In genomic region chr3:53350652-53351051, GRCh38 we compare ENCODE assay signal across 9 cellular contexts. TPM values are rescaled to one million over a fixed set of nuclear protein-coding genes. Genes with fewer than 3 reads are reported as not detected.
A peak's percentile ranks its signal among the peaks of the same experiment; 100 is the strongest.
DNase-seq lines count a peak whose midpoint lies in the region; ATAC-seq and TF ChIP-seq lines count a peak whose summit lies in the region.
"Had no signal": no experiment of that assay in that cellular context is flagged by ENCODE, and none has a peak within 500 bp of the region (broad histone marks: within the 10 kb centered on the region; RNA-seq: fewer than 3 reads in every experiment).

No MANE protein-coding gene starts in this region.

- POLR2A ChIA-PET in PC-3 (lab: Charles Lee; ENCODE audit: unreplicated experiment) = interaction anchor here (0.8 kb wide), 1 partner anchor 10 kb away, joined by 31 read pairs; no protein-coding TSS in a partner anchor

- no peak overlapping the region for H3K27ac Mint-ChIP-seq in activated T-helper 2 cell treated with anti-CD3 and anti-CD28 coated beads, Interferon-gamma antibody, Interleukin-2, Interleukin-4, amounts not matched to agents 10 μg/mL and 5 μg/mL and 100 μg/mL, durations not matched to agents 14 hours and 24 hours and 36 hours

- 0 out of 2 replicates have a peak overlapping the region, but pooled peaks have one; percentile 32 for H3K4me2 ChIP-seq in PC-3 (ENCODE audit: low read length)

- H3K9me2 ChIP-seq in PC-3 (replicated peaks; ENCODE audit: low read length) = no peaks in the 10 kb centered on the region

- no peak overlapping the region for H3K27ac ChIP-seq in ACC112 (ENCODE audit: low read depth, low read length)
- no peak overlapping the region for H3K27ac ChIP-seq in PC-3 (ENCODE audit: low read length)

- DNase-seq in GM13977 (ENCODE audit: low spot score) = no peak
- peak; percentile 64 for DNase-seq in PC-3
- DNase-seq in fibroblast of the aortic adventitia (ENCODE audit: low read depth) = peak; percentile 59
- no peak for DNase-seq in activated CD4-positive, alpha-beta T cell treated with anti-CD3 and anti-CD28 coated beads, Interleukin-2, amount 50 U/mL, for 1 hour
- DNase-seq in activated T-helper 2 cell treated with anti-CD3 and anti-CD28 coated beads, Interferon-gamma antibody, Interleukin-2, Interleukin-4, amounts not matched to agents 10 μg/mL and 5 μg/mL and 100 μg/mL, durations not matched to agents 14 hours and 24 hours and 36 hours (ENCODE audit: low spot score) = no peak

- TF ChIP-seq CTCF in GM13977 (IDR thresholded peaks at IDR 0.05; ENCODE audit: extremely low read depth, insufficient read depth, missing control alignments) = peak; percentile 35
- TF ChIP-seq CTCF in PC-3 (conservative IDR thresholded peaks at IDR 0.05; ENCODE audit: low read depth, low read length) = peak; percentile 64
- peak; percentile 12 for TF ChIP-seq CTCF in fibroblast of the aortic adventitia (IDR thresholded peaks at IDR 0.05; ENCODE audit: insufficient read depth, low read length)

- in situ Hi-C loops in GM13977 (cut with MboI; ENCODE audit: low pct_unique_long_range_greater_than_20kb, low sequenced_read_pairs, unreplicated experiment) = no loop called here

- H3K36me3 ChIP-seq in ACC112 (ENCODE audit: insufficient read depth, low read length) = no peaks in the 10 kb centered on the region
- no peaks in the 10 kb centered on the region for H3K36me3 ChIP-seq in PC-3 (ENCODE audit: low read depth, low read length)

- no peaks in the 10 kb centered on the region for H3K9me3 Mint-ChIP-seq in activated T-helper 2 cell treated with anti-CD3 and anti-CD28 coated beads, Interferon-gamma antibody, Interleukin-2, Interleukin-4, amounts not matched to agents 10 μg/mL and 5 μg/mL and 100 μg/mL, durations not matched to agents 14 hours and 24 hours and 36 hours

- CTCF ChIA-PET in PC-3 (lab: Charles Lee) = no interaction called here

- H2AFZ ChIP-seq in ACC112 (ENCODE audit: low read length, unreplicated experiment) = peak overlapping the region; percentile 95
- H2AFZ ChIP-seq in PC-3 (ENCODE audit: low read length) = 0 out of 2 replicates have a peak overlapping the region, but pooled peaks have one; percentile 27

- H3K4me1 Mint-ChIP-seq in activated T-helper 2 cell treated with anti-CD3 and anti-CD28 coated beads, Interferon-gamma antibody, Interleukin-2, Interleukin-4, amounts not matched to agents 10 μg/mL and 5 μg/mL and 100 μg/mL, durations not matched to agents 14 hours and 24 hours and 36 hours (ENCODE audit: low read depth) = peaks cover 23% of the 10 kb centered on the region

- H3K4me3 Mint-ChIP-seq in activated T-helper 2 cell treated with anti-CD3 and anti-CD28 coated beads, Interferon-gamma antibody, Interleukin-2, Interleukin-4, amounts not matched to agents 10 μg/mL and 5 μg/mL and 100 μg/mL, durations not matched to agents 14 hours and 24 hours and 36 hours (ENCODE audit: low read depth) = no peak overlapping the region

- no peaks in the 10 kb centered on the region for H3K9me3 ChIP-seq in PC-3 (ENCODE audit: low read length)

- ATAC-seq in PC-3 = peak; percentile 12
- ATAC-seq in HG02763 (IDR thresholded peaks at IDR 0.05; ENCODE audit: unreplicated experiment) = no peak
- ATAC-seq in GM21529 (IDR thresholded peaks at IDR 0.05; ENCODE audit: unreplicated experiment) = no peak

- intact Hi-C loops in PC-3 (cut with micrococcal nuclease) = loop anchor here (1.0 kb wide), 1 partner anchor 51 kb away; no protein-coding TSS in a partner anchor
- intact Hi-C loops in activated T-helper 2 cell treated with anti-CD3 and anti-CD28 coated beads, Interferon-gamma antibody, Interleukin-2, Interleukin-4, amounts not matched to agents 10 μg/mL and 5 μg/mL and 100 μg/mL, durations not matched to agents 14 hours and 24 hours and 36 hours (cut with micrococcal nuclease) = loop anchor here (5.0 kb wide), 1 partner anchor 53 kb away; no protein-coding TSS in a partner anchor

- H3K9ac ChIP-seq in PC-3 (ENCODE audit: low read length) = no peak overlapping the region

- no peaks in the 10 kb centered on the region for H3F3A ChIP-seq in PC-3 (ENCODE audit: low read length, unreplicated experiment)

- no TSS peak for BruUV-seq in PC-3 (replicated peaks; lab: Mats Ljungman, UMichigan)

- H3K27me3 ChIP-seq in ACC112 (ENCODE audit: insufficient read depth, low read length) = no peaks in the 10 kb centered on the region
- H3K27me3 ChIP-seq in PC-3 (ENCODE audit: low read length) = no peaks in the 10 kb centered on the region

- H3K36me3 Mint-ChIP-seq in activated T-helper 2 cell treated with anti-CD3 and anti-CD28 coated beads, Interferon-gamma antibody, Interleukin-2, Interleukin-4, amounts not matched to agents 10 μg/mL and 5 μg/mL and 100 μg/mL, durations not matched to agents 14 hours and 24 hours and 36 hours (ENCODE audit: low read depth) = peaks cover 2% of the 10 kb centered on the region

- H4K20me1 ChIP-seq in PC-3 (ENCODE audit: low read length) = peaks cover 9% of the 10 kb centered on the region; the same call in 1 of the 2 replicates

- peaks cover 20% of the 10 kb centered on the region for H3K4me1 ChIP-seq in ACC112 (ENCODE audit: control insufficient read depth, insufficient read depth, low read length, unreplicated experiment)
- H3K4me1 ChIP-seq in PC-3 (ENCODE audit: insufficient read depth, low read length) = peaks cover 10% of the 10 kb centered on the region; the same call in 1 of the 2 replicates

- H3K79me2 ChIP-seq in ACC112 (ENCODE audit: control insufficient read depth, insufficient read depth, low read length, unreplicated experiment) = peaks cover 17% of the 10 kb centered on the region
- H3K79me2 ChIP-seq in PC-3 (ENCODE audit: low read length) = peaks cover 17% of the 10 kb centered on the region

- no peaks in the 10 kb centered on the region for H3K27me3 Mint-ChIP-seq in activated T-helper 2 cell treated with anti-CD3 and anti-CD28 coated beads, Interferon-gamma antibody, Interleukin-2, Interleukin-4, amounts not matched to agents 10 μg/mL and 5 μg/mL and 100 μg/mL, durations not matched to agents 14 hours and 24 hours and 36 hours (ENCODE audit: low read depth)

- H3K4me3 ChIP-seq in ACC112 (ENCODE audit: low read depth, low read length) (no peak overlapping the region), PC-3 (ENCODE audit: low read length) (no peak overlapping the region), fibroblast of the aortic adventitia (ENCODE audit: low read depth, low read length) (no peak overlapping the region)
- H3K4me3 ChIP-seq: lung had no signal

RNA-seq across cellular contexts. Expression of gene DCP1A, which starts 3.3 kb away (rescaled TPM):
- 12.7 and 16.8 TPM in 2 replicates for total RNA-seq in PC-3 (2014; rRNA removed)
- total RNA-seq in fibroblast of the aortic adventitia (ENCODE audit: low replicate concordance) = 13.1 and 16.4 TPM in 2 replicates
- 44.0 and 44.3 TPM in 2 replicates for total RNA-seq in activated T-helper 2 cell treated with anti-CD3 and anti-CD28 coated beads, Interferon-gamma antibody, Interleukin-2, Interleukin-4, amounts not matched to agents 10 μg/mL and 5 μg/mL and 100 μg/mL, durations not matched to agents 14 hours and 24 hours and 36 hours

Comparison
In these comparisons a context has a peak if more than half of its experiments do, and no peak if none do; other contexts are left out.
1. DNase-seq: peak in PC-3 (single experiment) and fibroblast of the aortic adventitia (single experiment); none in GM13977 (single experiment), activated CD4-positive, alpha-beta T cell treated with anti-CD3 and anti-CD28 coated beads, Interleukin-2, amount 50 U/mL, for 1 hour (single experiment) and activated T-helper 2 cell treated with anti-CD3 and anti-CD28 coated beads, Interferon-gamma antibody, Interleukin-2, Interleukin-4, amounts not matched to agents 10 μg/mL and 5 μg/mL and 100 μg/mL, durations not matched to agents 14 hours and 24 hours and 36 hours (single experiment).
2. CTCF ChIP-seq: peak in every context shown above with its lines; median percentile 64 in PC-3; 35 in GM13977; 12 in fibroblast of the aortic adventitia.